In the genomic region with DNA sequence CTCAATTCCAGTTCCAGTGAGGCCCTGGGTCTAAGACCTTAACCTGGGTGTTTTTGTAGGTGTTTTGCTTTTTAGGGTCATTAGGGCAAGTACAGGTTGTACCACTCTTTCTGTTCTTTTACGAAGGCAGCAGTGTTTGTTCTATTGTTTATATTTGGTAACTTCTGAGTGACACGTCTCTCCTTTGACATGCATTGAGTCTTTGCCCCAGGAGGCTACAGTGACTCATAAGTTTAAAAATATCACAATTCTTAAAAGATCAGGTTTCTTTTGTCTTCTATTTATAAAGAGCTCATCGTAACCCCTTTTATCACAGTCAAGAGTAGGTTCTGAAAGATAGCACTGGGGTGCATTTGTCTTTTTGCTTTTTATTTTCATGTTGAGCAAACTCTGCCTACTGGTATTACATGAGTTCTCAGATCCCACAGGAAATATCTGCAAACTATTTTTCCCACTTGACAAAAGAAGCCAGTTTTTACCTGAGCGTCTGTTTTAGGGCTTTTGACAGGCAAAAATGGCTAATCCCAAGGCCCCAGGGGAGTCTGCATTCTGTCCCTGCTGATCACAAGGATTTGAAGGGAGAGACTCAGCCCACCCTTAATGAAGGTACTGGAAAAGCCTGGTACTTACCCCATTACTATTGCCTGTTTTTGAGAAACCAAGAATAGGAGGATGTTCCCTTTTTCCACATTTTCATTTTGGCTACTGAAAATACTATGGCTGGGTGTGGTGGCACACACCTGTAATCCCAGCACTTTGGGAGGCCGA, we compare ENCODE assay signal across 1 cellular context.
A peak's percentile ranks its signal among the peaks of the same experiment; 100 is the strongest.
TF ChIP-seq lines count a peak whose summit lies in the region.

No MANE protein-coding gene starts in this region.

TF ChIP-seq in HepG2, 621 proteins besides CTCF, POLR2A, EP300 and RAD21 (continued from another document and continues in another):
- no peak for TF ChIP-seq BCL3 (CRISPR knock-in tag; IDR thresholded peaks at IDR 0.05)
- TF ChIP-seq SOX6 (IDR thresholded peaks at IDR 0.05): no peak
- peak; percentile 82 for TF ChIP-seq SOX6 (CRISPR knock-in tag; IDR thresholded peaks at IDR 0.05)
- TF ChIP-seq CENPT (CRISPR knock-in tag; IDR thresholded peaks at IDR 0.05; ENCODE audit: low read depth): no peak
- no peak for TF ChIP-seq JUND (CRISPR knock-in tag; IDR thresholded peaks at IDR 0.05)
- TF ChIP-seq, protein P1, sequence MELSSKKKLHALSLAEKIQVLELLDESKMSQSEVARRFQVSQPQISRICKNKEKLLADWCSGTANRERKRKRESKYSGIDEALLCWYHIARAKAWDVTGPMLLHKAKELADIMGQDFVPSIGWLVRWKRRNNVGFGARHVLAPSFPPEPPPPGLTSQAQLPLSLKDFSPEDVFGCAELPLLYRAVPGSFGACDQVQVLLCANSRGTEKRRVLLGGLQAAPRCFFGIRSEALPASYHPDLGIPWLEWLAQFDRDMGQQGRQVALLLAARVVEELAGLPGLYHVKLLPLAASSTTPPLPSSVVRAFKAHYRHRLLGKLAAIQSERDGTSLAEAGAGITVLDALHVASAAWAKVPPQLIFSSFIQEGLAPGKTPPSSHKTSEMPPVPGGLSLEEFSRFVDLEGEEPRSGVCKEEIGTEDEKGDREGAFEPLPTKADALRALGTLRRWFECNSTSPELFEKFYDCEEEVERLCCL (CRISPR knock-in tag; IDR thresholded peaks at IDR 0.05; ENCODE audit: borderline replicate concordance): no peak
- peak; percentile 73 for TF ChIP-seq NR2F6 (IDR thresholded peaks at IDR 0.05)
- TF ChIP-seq NR2F6 (CRISPR knock-in tag; IDR thresholded peaks at IDR 0.05): peak; percentile 78
- TF ChIP-seq, protein P2, sequence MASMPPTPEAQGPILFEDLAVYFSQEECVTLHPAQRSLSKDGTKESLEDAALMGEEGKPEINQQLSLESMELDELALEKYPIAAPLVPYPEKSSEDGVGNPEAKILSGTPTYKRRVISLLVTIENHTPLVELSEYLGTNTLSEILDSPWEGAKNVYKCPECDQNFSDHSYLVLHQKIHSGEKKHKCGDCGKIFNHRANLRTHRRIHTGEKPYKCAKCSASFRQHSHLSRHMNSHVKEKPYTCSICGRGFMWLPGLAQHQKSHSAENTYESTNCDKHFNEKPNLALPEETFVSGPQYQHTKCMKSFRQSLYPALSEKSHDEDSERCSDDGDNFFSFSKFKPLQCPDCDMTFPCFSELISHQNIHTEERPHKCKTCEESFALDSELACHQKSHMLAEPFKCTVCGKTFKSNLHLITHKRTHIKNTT (CRISPR knock-in tag; IDR thresholded peaks at IDR 0.05): no peak
- TF ChIP-seq ZNF607 (CRISPR knock-in tag; IDR thresholded peaks at IDR 0.05; ENCODE audit: borderline replicate concordance): no peak
- TF ChIP-seq ZNF513 (CRISPR knock-in tag; conservative IDR thresholded peaks at IDR 0.05): no peak
- no peak for TF ChIP-seq IKZF1 (IDR thresholded peaks at IDR 0.05)
- no peak for TF ChIP-seq ZNF136 (CRISPR knock-in tag; IDR thresholded peaks at IDR 0.05; ENCODE audit: low read depth)
- no peak for TF ChIP-seq ZNF510 (CRISPR knock-in tag; IDR thresholded peaks at IDR 0.05; ENCODE audit: low read depth)
- no peak for TF ChIP-seq KAT7 (CRISPR knock-in tag; IDR thresholded peaks at IDR 0.05; ENCODE audit: borderline replicate concordance)
- TF ChIP-seq ATF5 (CRISPR knock-in tag; IDR thresholded peaks at IDR 0.05; ENCODE audit: low read depth): no peak
- no peak for TF ChIP-seq GMEB2 (CRISPR knock-in tag; IDR thresholded peaks at IDR 0.05; ENCODE audit: low read depth)
- no peak for TF ChIP-seq NBN (conservative IDR thresholded peaks at IDR 0.05)
- no peak for TF ChIP-seq ZNF672 (CRISPR knock-in tag; IDR thresholded peaks at IDR 0.05)
- no peak for TF ChIP-seq SRY (CRISPR knock-in tag; IDR thresholded peaks at IDR 0.05)
- TF ChIP-seq NFIC (IDR thresholded peaks at IDR 0.05; ENCODE audit: low read length): peak; percentile 43; the same call in 1 of the 2 replicates
- TF ChIP-seq TEAD2 (CRISPR knock-in tag; IDR thresholded peaks at IDR 0.05): no peak
- TF ChIP-seq ZNF891 (CRISPR knock-in tag; IDR thresholded peaks at IDR 0.05): no peak
- no peak for TF ChIP-seq ZNF780A (CRISPR knock-in tag; IDR thresholded peaks at IDR 0.05)
- TF ChIP-seq, protein P3, sequence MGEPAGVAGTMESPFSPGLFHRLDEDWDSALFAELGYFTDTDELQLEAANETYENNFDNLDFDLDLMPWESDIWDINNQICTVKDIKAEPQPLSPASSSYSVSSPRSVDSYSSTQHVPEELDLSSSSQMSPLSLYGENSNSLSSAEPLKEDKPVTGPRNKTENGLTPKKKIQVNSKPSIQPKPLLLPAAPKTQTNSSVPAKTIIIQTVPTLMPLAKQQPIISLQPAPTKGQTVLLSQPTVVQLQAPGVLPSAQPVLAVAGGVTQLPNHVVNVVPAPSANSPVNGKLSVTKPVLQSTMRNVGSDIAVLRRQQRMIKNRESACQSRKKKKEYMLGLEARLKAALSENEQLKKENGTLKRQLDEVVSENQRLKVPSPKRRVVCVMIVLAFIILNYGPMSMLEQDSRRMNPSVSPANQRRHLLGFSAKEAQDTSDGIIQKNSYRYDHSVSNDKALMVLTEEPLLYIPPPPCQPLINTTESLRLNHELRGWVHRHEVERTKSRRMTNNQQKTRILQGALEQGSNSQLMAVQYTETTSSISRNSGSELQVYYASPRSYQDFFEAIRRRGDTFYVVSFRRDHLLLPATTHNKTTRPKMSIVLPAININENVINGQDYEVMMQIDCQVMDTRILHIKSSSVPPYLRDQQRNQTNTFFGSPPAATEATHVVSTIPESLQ (CRISPR knock-in tag; conservative IDR thresholded peaks at IDR 0.05): no peak
- TF ChIP-seq, protein P4, sequence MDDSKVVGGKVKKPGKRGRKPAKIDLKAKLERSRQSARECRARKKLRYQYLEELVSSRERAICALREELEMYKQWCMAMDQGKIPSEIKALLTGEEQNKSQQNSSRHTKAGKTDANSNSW (CRISPR knock-in tag; IDR thresholded peaks at IDR 0.05; ENCODE audit: borderline replicate concordance): no peak
- TF ChIP-seq HOXA5 (CRISPR knock-in tag; IDR thresholded peaks at IDR 0.05): no peak
- TF ChIP-seq ZNF432 (CRISPR knock-in tag; IDR thresholded peaks at IDR 0.05; ENCODE audit: borderline replicate concordance): no peak
- TF ChIP-seq ZBTB39 (CRISPR knock-in tag; IDR thresholded peaks at IDR 0.05): no peak
- TF ChIP-seq NCOA1 (CRISPR knock-in tag; IDR thresholded peaks at IDR 0.05): no peak
- TF ChIP-seq, protein P5, sequence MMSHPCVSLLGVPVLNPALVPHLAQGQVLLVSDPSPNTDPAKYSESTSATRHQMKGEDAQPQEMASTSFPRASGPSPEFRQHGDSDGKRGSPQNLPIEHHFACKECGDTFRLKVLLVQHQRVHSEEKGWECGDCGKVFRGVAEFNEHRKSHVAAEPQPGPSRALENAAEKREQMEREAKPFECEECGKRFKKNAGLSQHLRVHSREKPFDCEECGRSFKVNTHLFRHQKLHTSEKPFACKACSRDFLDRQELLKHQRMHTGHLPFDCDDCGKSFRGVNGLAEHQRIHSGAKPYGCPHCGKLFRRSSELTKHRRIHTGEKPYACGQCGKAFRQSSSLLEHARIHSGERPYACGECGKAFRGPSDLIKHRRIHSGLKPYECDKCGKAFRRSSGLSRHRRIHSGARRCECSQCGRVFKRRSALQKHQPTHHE (CRISPR knock-in tag; IDR thresholded peaks at IDR 0.05; ENCODE audit: borderline replicate concordance): no peak
- TF ChIP-seq SP2 (CRISPR knock-in tag; IDR thresholded peaks at IDR 0.05): no peak
- no peak for TF ChIP-seq ZNF598 (CRISPR knock-in tag; IDR thresholded peaks at IDR 0.05; ENCODE audit: borderline replicate concordance)
- no peak for TF ChIP-seq ZBTB43 (CRISPR knock-in tag; conservative IDR thresholded peaks at IDR 0.05)
- no peak for TF ChIP-seq ZFP37 (CRISPR knock-in tag; IDR thresholded peaks at IDR 0.05; ENCODE audit: borderline replicate concordance)
- peak; percentile 62; the same call in 1 of the 2 replicates for TF ChIP-seq PRDM10 (CRISPR knock-in tag; IDR thresholded peaks at IDR 0.05; ENCODE audit: low read depth)
- TF ChIP-seq MEF2D (CRISPR knock-in tag; IDR thresholded peaks at IDR 0.05): peak; percentile 96
- TF ChIP-seq SRSF4 (IDR thresholded peaks at IDR 0.05; ENCODE audit: low read depth, low read length, poor library complexity, severe bottlenecking): no peak
- peak; percentile 74 for TF ChIP-seq GATAD2A (CRISPR knock-in tag; IDR thresholded peaks at IDR 0.05)
- no peak for TF ChIP-seq ZBTB20 (CRISPR knock-in tag; IDR thresholded peaks at IDR 0.05; ENCODE audit: borderline replicate concordance, low read depth)
